ENCODE assay signal across 29 cellular contexts in the genomic region with DNA sequence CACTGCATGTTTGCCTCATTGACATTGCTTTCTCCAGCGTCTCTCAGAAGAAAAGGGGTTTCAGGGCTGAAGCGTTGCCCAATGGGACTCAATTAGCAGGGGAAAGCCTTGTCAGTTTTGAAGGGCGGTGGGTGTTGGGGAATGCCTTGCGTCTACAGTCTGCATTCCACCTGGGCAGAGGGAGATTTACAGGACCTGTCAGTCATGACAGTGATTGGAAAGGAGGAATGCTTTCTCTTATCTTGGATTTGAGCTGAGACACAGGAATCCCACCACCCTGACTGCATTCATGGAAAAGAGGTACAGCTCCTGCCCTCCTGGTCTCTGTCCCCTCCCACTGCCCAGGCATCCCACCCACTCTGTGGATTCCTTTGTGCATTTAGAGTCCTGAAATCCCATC.
"Had no signal": no experiment of that assay in that cellular context is flagged by ENCODE, and none has a peak within 500 bp of the region (broad histone marks: within the 10 kb centered on the region; RNA-seq: fewer than 3 reads in every experiment).

No MANE protein-coding gene starts in this region.

- H3K36me3 ChIP-seq: ascending aorta had no signal

- H3K27me3 ChIP-seq: ascending aorta had no signal

- H3K9me3 ChIP-seq: ascending aorta had no signal

- H3K27me3 Mint-ChIP-seq: activated CD4-positive, alpha-beta T cell treated with anti-CD3 and anti-CD28 coated beads, Interleukin-2, amount 10 ng/mL, durations not matched to agents 7 days and 5 days; brain had no signal

- DNase-seq: activated B cell treated with CpG ODN at 0.5 μM for 24 hours; activated CD4-positive, alpha-beta memory T cell treated with anti-CD3 and anti-CD28 coated beads for 36 hours; activated CD4-positive, alpha-beta T cell treated with anti-CD3 and anti-CD28 coated beads for 1 hour; activated CD4-positive, alpha-beta T cell treated with anti-CD3 and anti-CD28 coated beads, Interleukin-2, amount 10 ng/mL, durations not matched to agents 7 days and 5 days; activated CD8-positive, alpha-beta memory T cell treated with anti-CD3 and anti-CD28 coated beads for 24 hours; activated gamma-delta T cell; activated naive CD4-positive, alpha-beta T cell treated with anti-CD3 and anti-CD28 coated beads, Interleukin-2, amount 50 U/mL, for 16 hours; activated T-cell treated with anti-CD3 and anti-CD28 coated beads, Interleukin-2, amount 50 U/mL, for 48 hours; amniotic stem cell; NCI-H1092; NCI-H1417; NCI-H1694 treated with DMSO at 0.1 percent for 48 hours; NCI-H2029 treated with DMSO at 0.1 percent for 48 hours; NCI-H345; NCI-H510A treated with DMSO at 0.1 percent for 48 hours; NCI-H69; NK-92 treated with Interleukin-12 subunit alpha and Interleukin-12 subunit beta, amount 100 ng/mL, for 24 hours; OCI-M1; RPMI8226; T-cell; T-helper 2 cell; T1000 had no signal

- H3K9ac ChIP-seq: KMS-11 had no signal

- H3K9me3 Mint-ChIP-seq: activated B cell treated with CpG ODN at 0.5 μM for 24 hours; activated CD4-positive, alpha-beta memory T cell treated with anti-CD3 and anti-CD28 coated beads for 36 hours; activated CD4-positive, alpha-beta T cell treated with anti-CD3 and anti-CD28 coated beads, Interleukin-2, amount 10 ng/mL, durations not matched to agents 7 days and 5 days; activated T-helper 17 cell treated with anti-CD3 and anti-CD28 coated beads, Interleukin-2, amount 50 U/mL, for 72 hours; T-cell had no signal

- H3K27ac Mint-ChIP-seq: activated B cell treated with CpG ODN at 0.5 μM for 24 hours; activated CD4-positive, alpha-beta memory T cell treated with anti-CD3 and anti-CD28 coated beads for 36 hours; activated CD4-positive, alpha-beta T cell treated with anti-CD3 and anti-CD28 coated beads, Interleukin-2, amount 10 ng/mL, durations not matched to agents 7 days and 5 days; activated T-helper 17 cell treated with anti-CD3 and anti-CD28 coated beads, Interleukin-2, amount 50 U/mL, for 72 hours; T-cell had no signal

- H3K4me2 ChIP-seq: KMS-11 had no signal

- H3K4me3 ChIP-seq: ascending aorta, SK-N-MC had no signal

- ATAC-seq: activated T-helper 17 cell treated with anti-CD3 and anti-CD28 coated beads, Interleukin-2, amount 50 U/mL, for 72 hours; Panc1; Right ventricle myocardium inferior; T-cell had no signal

- H3K4me1 Mint-ChIP-seq: activated B cell treated with CpG ODN at 0.5 μM for 24 hours; activated CD4-positive, alpha-beta T cell treated with anti-CD3 and anti-CD28 coated beads, Interleukin-2, amount 10 ng/mL, durations not matched to agents 7 days and 5 days; activated T-helper 17 cell treated with anti-CD3 and anti-CD28 coated beads, Interleukin-2, amount 50 U/mL, for 72 hours; T-cell had no signal

- H3K36me3 Mint-ChIP-seq: activated CD4-positive, alpha-beta memory T cell treated with anti-CD3 and anti-CD28 coated beads for 36 hours; brain; T-cell had no signal

- H3K27ac ChIP-seq: ascending aorta, KMS-11, SK-N-MC had no signal

- H3K4me3 Mint-ChIP-seq: activated B cell treated with CpG ODN at 0.5 μM for 24 hours; activated CD4-positive, alpha-beta memory T cell treated with anti-CD3 and anti-CD28 coated beads for 36 hours; activated CD4-positive, alpha-beta T cell treated with anti-CD3 and anti-CD28 coated beads, Interleukin-2, amount 10 ng/mL, durations not matched to agents 7 days and 5 days; activated T-helper 17 cell treated with anti-CD3 and anti-CD28 coated beads, Interleukin-2, amount 50 U/mL, for 72 hours; brain; T-cell had no signal
